18 cellular contexts compared by ENCODE assay signal in genomic region chr19:40272261-40272660, GRCh38. TPM values are rescaled to one million over a fixed set of nuclear protein-coding genes. Genes with fewer than 3 reads are reported as not detected.
"Had no signal": no experiment of that assay in that cellular context is flagged by ENCODE, and none has a peak within 500 bp of the region (broad histone marks: within the 10 kb centered on the region; RNA-seq: fewer than 3 reads in every experiment).

No MANE protein-coding gene starts in this region.

- H3K9me3 ChIP-seq: left ventricle myocardium inferior, testis had no signal

- H3K27me3 Mint-ChIP-seq: activated naive CD4-positive, alpha-beta T cell treated with anti-CD3 and anti-CD28 coated beads, Interleukin-2, amount 50 U/mL, for 24 hours; stimulated activated naive CD8-positive, alpha-beta T cell treated with anti-CD3 and anti-CD28 coated beads, Interleukin-15, Interleukin-2, amounts not matched to agents 100 ng/mL and 50 ng/mL, for 24 hours; T-cell had no signal

- H3K27ac Mint-ChIP-seq: activated naive CD4-positive, alpha-beta T cell treated with anti-CD3 and anti-CD28 coated beads, Interleukin-2, amount 50 U/mL, for 24 hours; activated T-helper 2 cell treated with anti-CD3 and anti-CD28 coated beads, Interferon-gamma antibody, Interleukin-2, Interleukin-4, amounts not matched to agents 10 μg/mL and 5 μg/mL and 100 μg/mL, durations not matched to agents 14 hours and 24 hours and 36 hours; stimulated activated naive CD8-positive, alpha-beta T cell treated with anti-CD3 and anti-CD28 coated beads, Interleukin-15, Interleukin-2, amounts not matched to agents 100 ng/mL and 50 ng/mL, for 24 hours; T-cell had no signal

- H3K4me3 ChIP-seq: left ventricle myocardium inferior, testis had no signal

- DNase-seq: activated CD4-positive, alpha-beta T cell treated with anti-CD3 and anti-CD28 coated beads for 48 hours; activated CD8-positive, alpha-beta memory T cell treated with anti-CD3 and anti-CD28 coated beads for 24 hours; aorta; effector CD4-positive, alpha-beta T cell; foreskin melanocyte; kidney; left ventricle myocardium inferior; mesendoderm; stimulated activated CD4-positive, alpha-beta T cell treated with anti-CD3 and anti-CD28 coated beads, Interleukin-12 subunit alpha, Interleukin-12 subunit beta, amount 100 ng/mL, for 4 hours; stimulated activated CD4-positive, alpha-beta T cell treated with anti-CD3 and anti-CD28 coated beads, Interleukin-2, amount 100 ng/mL, for 48 hours; T-cell; T1000; testis had no signal

- H3K27me3 ChIP-seq: testis had no signal

- H3K27ac ChIP-seq: left ventricle myocardium inferior, testis, VCaP had no signal

- H3K4me3 Mint-ChIP-seq: activated naive CD4-positive, alpha-beta T cell treated with anti-CD3 and anti-CD28 coated beads, Interleukin-2, amount 50 U/mL, for 24 hours; stimulated activated naive CD8-positive, alpha-beta T cell treated with anti-CD3 and anti-CD28 coated beads, Interleukin-15, Interleukin-2, amounts not matched to agents 100 ng/mL and 50 ng/mL, for 24 hours; T-cell had no signal

- ATAC-seq: T-cell had no signal

- H3K9me3 Mint-ChIP-seq: activated naive CD4-positive, alpha-beta T cell treated with anti-CD3 and anti-CD28 coated beads, Interleukin-2, amount 50 U/mL, for 24 hours; activated T-helper 2 cell treated with anti-CD3 and anti-CD28 coated beads, Interferon-gamma antibody, Interleukin-2, Interleukin-4, amounts not matched to agents 10 μg/mL and 5 μg/mL and 100 μg/mL, durations not matched to agents 14 hours and 24 hours and 36 hours; stimulated activated naive CD8-positive, alpha-beta T cell treated with anti-CD3 and anti-CD28 coated beads, Interleukin-15, Interleukin-2, amounts not matched to agents 100 ng/mL and 50 ng/mL, for 24 hours; T-cell had no signal

RNA-seq across cellular contexts. Expression of gene TTC9B, which starts 54.1 kb away (rescaled TPM):
- total RNA-seq: activated T-helper 2 cell treated with anti-CD3 and anti-CD28 coated beads, Interferon-gamma antibody, Interleukin-2, Interleukin-4, amounts not matched to agents 10 μg/mL and 5 μg/mL and 100 μg/mL, durations not matched to agents 14 hours and 24 hours and 36 hours; aorta; kidney; left ventricle myocardium inferior; osteocyte; T-cell had no signal
